In the genomic region with DNA sequence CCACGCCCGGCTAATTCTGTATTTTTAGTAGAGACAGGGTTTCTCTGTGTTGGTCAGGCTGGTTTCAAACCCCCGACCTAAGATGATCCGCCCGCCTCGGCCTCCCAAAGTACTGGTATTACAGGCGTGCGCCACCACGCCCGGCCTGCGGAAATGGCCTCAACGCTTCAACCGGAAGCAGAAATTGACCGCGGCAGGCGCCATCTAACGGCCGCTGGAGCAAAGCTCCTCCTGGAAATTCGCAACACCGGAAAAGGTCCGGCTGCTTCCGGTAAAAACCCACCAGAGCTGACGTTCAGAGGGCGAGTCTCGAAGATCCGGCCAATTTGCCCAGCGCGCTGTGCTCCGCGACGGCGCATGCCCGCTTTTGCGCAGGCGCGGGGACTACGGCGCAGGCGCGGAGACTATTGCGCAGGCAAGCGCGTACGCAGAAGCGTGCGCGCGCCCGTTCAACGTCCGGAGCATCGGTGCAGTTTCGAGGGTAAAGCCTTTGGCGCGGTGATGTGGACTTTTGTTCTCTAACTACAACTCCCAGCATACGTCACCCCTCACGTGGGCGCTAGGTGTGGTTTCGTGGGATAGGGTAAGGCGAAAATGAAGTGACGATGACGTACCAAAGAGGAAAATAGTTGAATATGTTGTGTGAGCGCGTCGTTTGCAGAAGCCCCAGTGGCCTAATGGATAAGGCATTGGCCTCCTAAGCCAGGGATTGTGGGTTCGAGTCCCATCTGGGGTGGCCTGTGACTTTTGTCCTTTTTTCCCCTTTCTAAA, we compare ENCODE assay signal across 1 cellular context.
TF ChIP-seq lines count a peak whose summit lies in the region.

No MANE protein-coding gene starts in this region.

TF ChIP-seq in HepG2, 621 proteins besides CTCF, POLR2A, EP300 and RAD21 (continued from another document and continues in another):
- TF ChIP-seq ZFAT (CRISPR knock-in tag; conservative IDR thresholded peaks at IDR 0.05) (no peak), ZFP37 (CRISPR knock-in tag; IDR thresholded peaks at IDR 0.05; ENCODE audit: borderline replicate concordance) (0 out of 2 replicates have a peak, but pooled peaks have one; percentile 36), ZNF383 (CRISPR knock-in tag; IDR thresholded peaks at IDR 0.05; ENCODE audit: borderline replicate concordance) (peak; percentile 64; the same call in 1 of the 2 replicates), ZNF33A (CRISPR knock-in tag; IDR thresholded peaks at IDR 0.05; ENCODE audit: borderline replicate concordance) (peak; percentile 17; the same call in 1 of the 2 replicates), SMAD1 (CRISPR knock-in tag; IDR thresholded peaks at IDR 0.05; ENCODE audit: borderline replicate concordance, low read depth) (no peak; the same call in 1 of the 2 replicates), NR1H2 (CRISPR knock-in tag; IDR thresholded peaks at IDR 0.05; ENCODE audit: borderline replicate concordance, low read depth) (no peak), REPIN1 (CRISPR knock-in tag; IDR thresholded peaks at IDR 0.05; ENCODE audit: borderline replicate concordance, low read depth) (peak; percentile 95), NBN (conservative IDR thresholded peaks at IDR 0.05) (no peak), NFE2 (CRISPR knock-in tag; IDR thresholded peaks at IDR 0.05) (no peak), KLF15 (CRISPR knock-in tag; IDR thresholded peaks at IDR 0.05; ENCODE audit: borderline replicate concordance) (peak; percentile 30; the same call in 1 of the 2 replicates), DR1 (CRISPR knock-in tag; IDR thresholded peaks at IDR 0.05) (peak; percentile 74), TBX3 (IDR thresholded peaks at IDR 0.05; ENCODE audit: borderline replicate concordance) (peak; percentile 44; the same call in 1 of the 2 replicates), ZFY (CRISPR knock-in tag; IDR thresholded peaks at IDR 0.05) (peak; percentile 80), MATR3 (CRISPR knock-in tag; IDR thresholded peaks at IDR 0.05) (no peak), ZNF777 (CRISPR knock-in tag; IDR thresholded peaks at IDR 0.05) (peak; percentile 55; the same call in 1 of the 2 replicates), ZNF10 (CRISPR knock-in tag; IDR thresholded peaks at IDR 0.05; ENCODE audit: borderline replicate concordance, low read depth) (no peak), CBX2 (IDR thresholded peaks at IDR 0.05; ENCODE audit: low read depth, low read length) (no peak), CBX2 (CRISPR knock-in tag; IDR thresholded peaks at IDR 0.05; ENCODE audit: low read depth) (no peak; the same call in 1 of the 2 replicates), SNAI1 (CRISPR knock-in tag; IDR thresholded peaks at IDR 0.05; ENCODE audit: borderline replicate concordance) (no peak), PHB2 (IDR thresholded peaks at IDR 0.05; ENCODE audit: partially characterized antibody) (no peak), ZNF572 (CRISPR knock-in tag; IDR thresholded peaks at IDR 0.05) (no peak), LCORL (IDR thresholded peaks at IDR 0.05) (no peak), LCORL (CRISPR knock-in tag; IDR thresholded peaks at IDR 0.05) (peak; percentile 37; the same call in 1 of the 2 replicates), SCMH1 (CRISPR knock-in tag; IDR thresholded peaks at IDR 0.05; ENCODE audit: borderline replicate concordance) (no peak), ZNF343 (CRISPR knock-in tag; IDR thresholded peaks at IDR 0.05) (peak; percentile 77; the same call in 1 of the 2 replicates), MAF1 (CRISPR knock-in tag; IDR thresholded peaks at IDR 0.05; ENCODE audit: borderline replicate concordance) (peak; percentile 99), ZNF329 (CRISPR knock-in tag; IDR thresholded peaks at IDR 0.05; ENCODE audit: low read depth) (no peak), ZNF30 (CRISPR knock-in tag; IDR thresholded peaks at IDR 0.05) (no peak), SP1 (IDR thresholded peaks at IDR 0.05) (no peak), SP1 (CRISPR knock-in tag; IDR thresholded peaks at IDR 0.05) (0 out of 2 replicates have a peak, but pooled peaks have one; percentile 13), DMAP1 (CRISPR knock-in tag; IDR thresholded peaks at IDR 0.05) (peak; percentile 70), CHD4 (IDR thresholded peaks at IDR 0.05; ENCODE audit: borderline replicate concordance, low read length) (peak; percentile 86; the same call in 1 of the 2 replicates)
- TF ChIP-seq, protein P1, sequence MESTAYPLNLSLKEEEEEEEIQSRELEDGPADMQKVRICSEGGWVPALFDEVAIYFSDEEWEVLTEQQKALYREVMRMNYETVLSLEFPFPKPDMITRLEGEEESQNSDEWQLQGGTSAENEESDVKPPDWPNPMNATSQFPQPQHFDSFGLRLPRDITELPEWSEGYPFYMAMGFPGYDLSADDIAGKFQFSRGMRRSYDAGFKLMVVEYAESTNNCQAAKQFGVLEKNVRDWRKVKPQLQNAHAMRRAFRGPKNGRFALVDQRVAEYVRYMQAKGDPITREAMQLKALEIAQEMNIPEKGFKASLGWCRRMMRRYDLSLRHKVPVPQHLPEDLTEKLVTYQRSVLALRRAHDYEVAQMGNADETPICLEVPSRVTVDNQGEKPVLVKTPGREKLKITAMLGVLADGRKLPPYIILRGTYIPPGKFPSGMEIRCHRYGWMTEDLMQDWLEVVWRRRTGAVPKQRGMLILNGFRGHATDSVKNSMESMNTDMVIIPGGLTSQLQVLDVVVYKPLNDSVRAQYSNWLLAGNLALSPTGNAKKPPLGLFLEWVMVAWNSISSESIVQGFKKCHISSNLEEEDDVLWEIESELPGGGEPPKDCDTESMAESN (CRISPR knock-in tag; conservative IDR thresholded peaks at IDR 0.05) = peak; percentile 93
- TF ChIP-seq, protein P2, sequence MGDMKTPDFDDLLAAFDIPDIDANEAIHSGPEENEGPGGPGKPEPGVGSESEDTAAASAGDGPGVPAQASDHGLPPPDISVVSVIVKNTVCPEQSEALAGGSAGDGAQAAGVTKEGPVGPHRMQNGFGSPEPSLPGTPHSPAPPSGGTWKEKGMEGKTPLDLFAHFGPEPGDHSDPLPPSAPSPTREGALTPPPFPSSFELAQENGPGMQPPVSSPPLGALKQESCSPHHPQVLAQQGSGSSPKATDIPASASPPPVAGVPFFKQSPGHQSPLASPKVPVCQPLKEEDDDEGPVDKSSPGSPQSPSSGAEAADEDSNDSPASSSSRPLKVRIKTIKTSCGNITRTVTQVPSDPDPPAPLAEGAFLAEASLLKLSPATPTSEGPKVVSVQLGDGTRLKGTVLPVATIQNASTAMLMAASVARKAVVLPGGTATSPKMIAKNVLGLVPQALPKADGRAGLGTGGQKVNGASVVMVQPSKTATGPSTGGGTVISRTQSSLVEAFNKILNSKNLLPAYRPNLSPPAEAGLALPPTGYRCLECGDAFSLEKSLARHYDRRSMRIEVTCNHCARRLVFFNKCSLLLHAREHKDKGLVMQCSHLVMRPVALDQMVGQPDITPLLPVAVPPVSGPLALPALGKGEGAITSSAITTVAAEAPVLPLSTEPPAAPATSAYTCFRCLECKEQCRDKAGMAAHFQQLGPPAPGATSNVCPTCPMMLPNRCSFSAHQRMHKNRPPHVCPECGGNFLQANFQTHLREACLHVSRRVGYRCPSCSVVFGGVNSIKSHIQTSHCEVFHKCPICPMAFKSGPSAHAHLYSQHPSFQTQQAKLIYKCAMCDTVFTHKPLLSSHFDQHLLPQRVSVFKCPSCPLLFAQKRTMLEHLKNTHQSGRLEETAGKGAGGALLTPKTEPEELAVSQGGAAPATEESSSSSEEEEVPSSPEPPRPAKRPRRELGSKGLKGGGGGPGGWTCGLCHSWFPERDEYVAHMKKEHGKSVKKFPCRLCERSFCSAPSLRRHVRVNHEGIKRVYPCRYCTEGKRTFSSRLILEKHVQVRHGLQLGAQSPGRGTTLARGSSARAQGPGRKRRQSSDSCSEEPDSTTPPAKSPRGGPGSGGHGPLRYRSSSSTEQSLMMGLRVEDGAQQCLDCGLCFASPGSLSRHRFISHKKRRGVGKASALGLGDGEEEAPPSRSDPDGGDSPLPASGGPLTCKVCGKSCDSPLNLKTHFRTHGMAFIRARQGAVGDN (CRISPR knock-in tag; IDR thresholded peaks at IDR 0.05) = peak; percentile 99
- TF ChIP-seq, protein P3, sequence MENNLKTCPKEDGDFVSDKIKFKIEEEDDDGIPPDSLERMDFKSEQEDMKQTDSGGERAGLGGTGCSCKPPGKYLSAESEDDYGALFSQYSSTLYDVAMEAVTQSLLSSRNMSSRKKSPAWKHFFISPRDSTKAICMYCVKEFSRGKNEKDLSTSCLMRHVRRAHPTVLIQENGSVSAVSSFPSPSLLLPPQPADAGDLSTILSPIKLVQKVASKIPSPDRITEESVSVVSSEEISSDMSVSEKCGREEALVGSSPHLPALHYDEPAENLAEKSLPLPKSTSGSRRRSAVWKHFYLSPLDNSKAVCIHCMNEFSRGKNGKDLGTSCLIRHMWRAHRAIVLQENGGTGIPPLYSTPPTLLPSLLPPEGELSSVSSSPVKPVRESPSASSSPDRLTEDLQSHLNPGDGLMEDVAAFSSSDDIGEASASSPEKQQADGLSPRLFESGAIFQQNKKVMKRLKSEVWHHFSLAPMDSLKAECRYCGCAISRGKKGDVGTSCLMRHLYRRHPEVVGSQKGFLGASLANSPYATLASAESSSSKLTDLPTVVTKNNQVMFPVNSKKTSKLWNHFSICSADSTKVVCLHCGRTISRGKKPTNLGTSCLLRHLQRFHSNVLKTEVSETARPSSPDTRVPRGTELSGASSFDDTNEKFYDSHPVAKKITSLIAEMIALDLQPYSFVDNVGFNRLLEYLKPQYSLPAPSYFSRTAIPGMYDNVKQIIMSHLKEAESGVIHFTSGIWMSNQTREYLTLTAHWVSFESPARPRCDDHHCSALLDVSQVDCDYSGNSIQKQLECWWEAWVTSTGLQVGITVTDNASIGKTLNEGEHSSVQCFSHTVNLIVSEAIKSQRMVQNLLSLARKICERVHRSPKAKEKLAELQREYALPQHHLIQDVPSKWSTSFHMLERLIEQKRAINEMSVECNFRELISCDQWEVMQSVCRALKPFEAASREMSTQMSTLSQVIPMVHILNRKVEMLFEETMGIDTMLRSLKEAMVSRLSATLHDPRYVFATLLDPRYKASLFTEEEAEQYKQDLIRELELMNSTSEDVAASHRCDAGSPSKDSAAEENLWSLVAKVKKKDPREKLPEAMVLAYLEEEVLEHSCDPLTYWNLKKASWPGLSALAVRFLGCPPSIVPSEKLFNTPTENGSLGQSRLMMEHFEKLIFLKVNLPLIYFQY (CRISPR knock-in tag; IDR thresholded peaks at IDR 0.05; ENCODE audit: borderline replicate concordance) = no peak
- TF ChIP-seq, protein P4, sequence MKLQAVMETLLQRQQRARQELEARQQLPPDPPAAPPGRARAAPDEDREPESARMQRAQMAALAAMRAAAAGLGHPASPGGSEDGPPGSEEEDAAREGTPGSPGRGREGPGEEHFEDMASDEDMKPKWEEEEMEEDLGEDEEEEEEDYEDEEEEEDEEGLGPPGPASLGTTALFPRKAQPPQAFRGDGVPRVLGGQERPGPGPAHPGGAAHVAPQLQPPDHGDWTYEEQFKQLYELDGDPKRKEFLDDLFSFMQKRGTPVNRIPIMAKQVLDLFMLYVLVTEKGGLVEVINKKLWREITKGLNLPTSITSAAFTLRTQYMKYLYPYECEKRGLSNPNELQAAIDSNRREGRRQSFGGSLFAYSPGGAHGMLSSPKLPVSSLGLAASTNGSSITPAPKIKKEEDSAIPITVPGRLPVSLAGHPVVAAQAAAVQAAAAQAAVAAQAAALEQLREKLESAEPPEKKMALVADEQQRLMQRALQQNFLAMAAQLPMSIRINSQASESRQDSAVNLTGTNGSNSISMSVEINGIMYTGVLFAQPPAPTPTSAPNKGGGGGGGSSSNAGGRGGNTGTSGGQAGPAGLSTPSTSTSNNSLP (IDR thresholded peaks at IDR 0.05; ENCODE audit: low read depth, low read length) = no peak
- TF ChIP-seq, protein P5, sequence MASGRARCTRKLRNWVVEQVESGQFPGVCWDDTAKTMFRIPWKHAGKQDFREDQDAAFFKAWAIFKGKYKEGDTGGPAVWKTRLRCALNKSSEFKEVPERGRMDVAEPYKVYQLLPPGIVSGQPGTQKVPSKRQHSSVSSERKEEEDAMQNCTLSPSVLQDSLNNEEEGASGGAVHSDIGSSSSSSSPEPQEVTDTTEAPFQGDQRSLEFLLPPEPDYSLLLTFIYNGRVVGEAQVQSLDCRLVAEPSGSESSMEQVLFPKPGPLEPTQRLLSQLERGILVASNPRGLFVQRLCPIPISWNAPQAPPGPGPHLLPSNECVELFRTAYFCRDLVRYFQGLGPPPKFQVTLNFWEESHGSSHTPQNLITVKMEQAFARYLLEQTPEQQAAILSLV (CRISPR knock-in tag; IDR thresholded peaks at IDR 0.05; ENCODE audit: borderline replicate concordance) = peak; percentile 72; the same call in 1 of the 2 replicates
- TF ChIP-seq, protein P6, sequence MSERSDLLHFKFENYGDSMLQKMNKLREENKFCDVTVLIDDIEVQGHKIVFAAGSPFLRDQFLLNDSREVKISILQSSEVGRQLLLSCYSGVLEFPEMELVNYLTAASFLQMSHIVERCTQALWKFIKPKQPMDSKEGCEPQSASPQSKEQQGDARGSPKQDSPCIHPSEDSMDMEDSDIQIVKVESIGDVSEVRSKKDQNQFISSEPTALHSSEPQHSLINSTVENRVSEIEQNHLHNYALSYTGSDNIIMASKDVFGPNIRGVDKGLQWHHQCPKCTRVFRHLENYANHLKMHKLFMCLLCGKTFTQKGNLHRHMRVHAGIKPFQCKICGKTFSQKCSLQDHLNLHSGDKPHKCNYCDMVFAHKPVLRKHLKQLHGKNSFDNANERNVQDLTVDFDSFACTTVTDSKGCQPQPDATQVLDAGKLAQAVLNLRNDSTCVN (CRISPR knock-in tag; IDR thresholded peaks at IDR 0.05; ENCODE audit: borderline replicate concordance) = no peak; the same call in none of the 2 replicates
- TF ChIP-seq, protein P7, sequence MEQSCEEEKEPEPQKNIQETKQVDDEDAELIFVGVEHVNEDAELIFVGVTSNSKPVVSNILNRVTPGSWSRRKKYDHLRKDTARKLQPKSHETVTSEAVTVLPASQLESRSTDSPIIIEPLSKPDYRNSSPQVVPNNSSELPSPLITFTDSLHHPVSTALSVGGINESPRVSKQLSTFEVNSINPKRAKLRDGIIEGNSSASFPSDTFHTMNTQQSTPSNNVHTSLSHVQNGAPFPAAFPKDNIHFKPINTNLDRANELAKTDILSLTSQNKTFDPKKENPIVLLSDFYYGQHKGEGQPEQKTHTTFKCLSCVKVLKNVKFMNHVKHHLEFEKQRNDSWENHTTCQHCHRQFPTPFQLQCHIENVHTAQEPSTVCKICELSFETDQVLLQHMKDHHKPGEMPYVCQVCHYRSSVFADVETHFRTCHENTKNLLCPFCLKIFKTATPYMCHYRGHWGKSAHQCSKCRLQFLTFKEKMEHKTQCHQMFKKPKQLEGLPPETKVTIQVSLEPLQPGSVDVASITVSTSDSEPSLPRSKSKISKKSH (CRISPR knock-in tag; IDR thresholded peaks at IDR 0.05; ENCODE audit: borderline replicate concordance) = peak; percentile 94; the same call in 1 of the 2 replicates
